ENCODE assay signal across 8 cellular contexts in the genomic region with DNA sequence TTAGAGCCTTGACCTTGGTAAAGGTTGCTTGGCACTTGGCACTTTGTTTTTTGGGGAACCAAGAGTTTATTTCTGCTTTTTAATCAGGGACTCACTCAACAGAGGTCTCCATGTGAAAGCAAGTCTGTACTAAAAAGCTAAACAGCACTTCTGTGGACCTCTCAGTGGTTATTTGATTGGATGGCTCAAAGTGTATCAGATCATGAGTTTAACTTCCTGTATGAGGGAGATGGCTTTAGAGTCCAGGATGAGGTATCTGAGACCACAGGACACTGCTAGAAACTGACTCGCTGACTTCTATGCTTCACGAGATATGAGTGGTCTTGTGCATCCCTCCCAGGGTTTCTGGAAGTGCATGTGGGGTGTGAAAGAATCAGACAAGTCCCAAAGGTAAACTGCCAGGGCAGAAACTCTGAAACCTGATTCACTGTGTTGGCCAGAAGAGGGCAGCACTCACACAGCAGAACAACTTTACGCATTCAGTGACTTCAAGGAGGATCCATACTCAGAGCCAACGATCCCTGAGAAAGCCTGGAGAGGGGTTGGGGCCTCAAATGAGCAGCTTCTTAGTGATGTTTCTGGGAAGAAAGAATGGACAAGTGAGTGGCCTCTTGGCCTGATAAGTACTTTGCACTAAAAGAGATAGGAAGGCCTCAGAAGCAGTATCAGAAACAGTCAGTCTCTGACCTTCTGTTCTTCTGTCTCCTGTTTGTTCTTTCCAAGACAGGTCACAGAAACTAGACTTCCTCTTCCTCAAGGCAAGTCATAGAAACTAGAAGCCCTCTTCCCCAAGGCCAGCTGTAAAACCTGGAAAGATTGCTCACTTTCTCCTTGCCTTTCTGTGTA.
A peak's percentile ranks its signal among the peaks of the same experiment; 100 is the strongest.
DNase-seq lines count a peak whose midpoint lies in the region; ATAC-seq and TF ChIP-seq lines count a peak whose summit lies in the region.

No MANE protein-coding gene starts in this region.

- no peak for TF ChIP-seq POLR2A in heart left ventricle (IDR thresholded peaks at IDR 0.05)

- H3K27me3 Mint-ChIP-seq in activated naive CD8-positive, alpha-beta T cell treated with anti-CD3 and anti-CD28 coated beads, Interleukin-2, amount 10 ng/mL, durations not matched to agents 7 days and 5 days = peaks cover 3% of the 10 kb centered on the region

- H3K9me3 ChIP-seq in heart left ventricle (no peaks in the 10 kb centered on the region), psoas muscle (no peaks in the 10 kb centered on the region)

- no peaks in the 10 kb centered on the region for H3K27me3 ChIP-seq in heart left ventricle
- no peaks in the 10 kb centered on the region for H3K27me3 ChIP-seq in psoas muscle (ENCODE audit: insufficient read depth in 3 of 3, low read length in 2 of 3)

- H3K36me3 ChIP-seq in heart left ventricle = no peaks in the 10 kb centered on the region
- H3K36me3 ChIP-seq in psoas muscle (ENCODE audit: insufficient read depth in 1 of 2, low read depth in 1 of 2) = no peaks in the 10 kb centered on the region

- H3K4me3 Mint-ChIP-seq in activated naive CD8-positive, alpha-beta T cell treated with anti-CD3 and anti-CD28 coated beads, Interleukin-2, amount 10 ng/mL, durations not matched to agents 7 days and 5 days = no peak overlapping the region

- H3K4me1 Mint-ChIP-seq in activated naive CD8-positive, alpha-beta T cell treated with anti-CD3 and anti-CD28 coated beads, Interleukin-2, amount 10 ng/mL, durations not matched to agents 7 days and 5 days = peaks cover 7% of the 10 kb centered on the region

- intact Hi-C loops in heart left ventricle (cut with DNase I) = loop anchor here (1.0 to 10.0 kb wide), 12 partner anchors 47 to 313 kb away; a partner anchor contains a TSS
- intact Hi-C loops in psoas muscle (cut with DNase I) = loop anchor here (1.0 to 10.0 kb wide), 3 partner anchors 215 to 309 kb away; no protein-coding TSS in a partner anchor
- intact Hi-C loops in posterior vena cava (cut with DNase I) = loop anchor here (5.0 kb wide), 2 partner anchors 217 to 477 kb away; a partner anchor contains a TSS

- 2 to 7% (median 6%) methylated on average over 4 of the region's 4 CpGs for WGBS in heart left ventricle, 4 donors
- WGBS in psoas muscle, 3 donors = 6 to 15% (median 9%) methylated on average over 4 of the region's 4 CpGs

- H3K27ac ChIP-seq in heart left ventricle (no peak overlapping the region), psoas muscle (no peak overlapping the region)

- no peak for TF ChIP-seq EP300 in Ishikawa (IDR thresholded peaks at IDR 0.05; ENCODE audit: borderline replicate concordance)

- POLR2A ChIA-PET in activated naive CD8-positive, alpha-beta T cell treated with anti-CD3 and anti-CD28 coated beads, Interleukin-2, amount 10 ng/mL, durations not matched to agents 7 days and 5 days (lab: Charles Lee) = no interaction called here

- H3K9me3 Mint-ChIP-seq in activated naive CD8-positive, alpha-beta T cell treated with anti-CD3 and anti-CD28 coated beads, Interleukin-2, amount 10 ng/mL, durations not matched to agents 7 days and 5 days = no peaks in the 10 kb centered on the region

- DNase-seq in COR-L47 (lab: John Stamatoyannopoulos, UW) = peak; percentile 32
- peak; percentile 40 for DNase-seq in SK-N-DZ (ENCODE audit: low spot score)
- DNase-seq in activated naive CD8-positive, alpha-beta T cell treated with anti-CD3 and anti-CD28 coated beads, Interleukin-2, amount 10 ng/mL, durations not matched to agents 7 days and 5 days = peak; percentile 50
- peak in 4 of 5 donors; percentile 43 to 60 (median 52) for DNase-seq in heart left ventricle
- DNase-seq in psoas muscle = peak; percentile 21 to 53
- DNase-seq in posterior vena cava (ENCODE audit: low spot score) = no peak

- H3K4me3 ChIP-seq in heart left ventricle = no peak overlapping the region
- H3K4me3 ChIP-seq in psoas muscle = no peak overlapping the region

- no peaks in the 10 kb centered on the region for H3K36me3 Mint-ChIP-seq in activated naive CD8-positive, alpha-beta T cell treated with anti-CD3 and anti-CD28 coated beads, Interleukin-2, amount 10 ng/mL, durations not matched to agents 7 days and 5 days

- TF ChIP-seq RAD21 in Ishikawa (IDR thresholded peaks at IDR 0.05; ENCODE audit: low read depth) = peak; percentile 91

- H3K27ac Mint-ChIP-seq in activated naive CD8-positive, alpha-beta T cell treated with anti-CD3 and anti-CD28 coated beads, Interleukin-2, amount 10 ng/mL, durations not matched to agents 7 days and 5 days = no peak overlapping the region

- TF ChIP-seq CTCF in heart left ventricle (IDR thresholded peaks at IDR 0.05) (peak; percentile 63 to 89 (median 80)), psoas muscle (IDR thresholded peaks at IDR 0.05) (peak; percentile 75)

- H3K4me1 ChIP-seq in heart left ventricle (peaks cover 0 to 5% (median 0%) of the 10 kb centered on the region in 12 donors), psoas muscle (no peaks in the 10 kb centered on the region)

- peak; percentile 60 for ATAC-seq in GM19452 (IDR thresholded peaks at IDR 0.05; ENCODE audit: unreplicated experiment)
- ATAC-seq in activated naive CD8-positive, alpha-beta T cell treated with anti-CD3 and anti-CD28 coated beads, Interleukin-2, amount 10 ng/mL, durations not matched to agents 7 days and 5 days (ENCODE audit: low read depth) = peak; percentile 66
- peak; percentile 61 to 83 (median 78) for ATAC-seq in heart left ventricle
- peak; percentile 69 to 86 (median 78) for ATAC-seq in psoas muscle

TF ChIP-seq in Ishikawa, 13 proteins besides CTCF, POLR2A, EP300 and RAD21:
- TF ChIP-seq YY1 (IDR thresholded peaks at IDR 0.05; ENCODE audit: low read depth) (no peak), FOXM1 (IDR thresholded peaks at IDR 0.05; ENCODE audit: borderline replicate concordance, low read depth) (no peak), TAF1 (IDR thresholded peaks at IDR 0.05; ENCODE audit: low read depth) (no peak), TEAD4 (IDR thresholded peaks at IDR 0.05) (no peak), EGR1 (IDR thresholded peaks at IDR 0.05) (no peak), CREB1 (IDR thresholded peaks at IDR 0.05; ENCODE audit: low read depth) (no peak), NFIC (IDR thresholded peaks at IDR 0.05) (no peak), TCF12 (IDR thresholded peaks at IDR 0.05; ENCODE audit: low read depth) (no peak)
- TF ChIP-seq, protein P1, sequence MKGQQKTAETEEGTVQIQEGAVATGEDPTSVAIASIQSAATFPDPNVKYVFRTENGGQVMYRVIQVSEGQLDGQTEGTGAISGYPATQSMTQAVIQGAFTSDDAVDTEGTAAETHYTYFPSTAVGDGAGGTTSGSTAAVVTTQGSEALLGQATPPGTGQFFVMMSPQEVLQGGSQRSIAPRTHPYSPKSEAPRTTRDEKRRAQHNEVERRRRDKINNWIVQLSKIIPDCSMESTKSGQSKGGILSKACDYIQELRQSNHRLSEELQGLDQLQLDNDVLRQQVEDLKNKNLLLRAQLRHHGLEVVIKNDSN (IDR thresholded peaks at IDR 0.05) = no peak
- TF ChIP-seq, protein P2, sequence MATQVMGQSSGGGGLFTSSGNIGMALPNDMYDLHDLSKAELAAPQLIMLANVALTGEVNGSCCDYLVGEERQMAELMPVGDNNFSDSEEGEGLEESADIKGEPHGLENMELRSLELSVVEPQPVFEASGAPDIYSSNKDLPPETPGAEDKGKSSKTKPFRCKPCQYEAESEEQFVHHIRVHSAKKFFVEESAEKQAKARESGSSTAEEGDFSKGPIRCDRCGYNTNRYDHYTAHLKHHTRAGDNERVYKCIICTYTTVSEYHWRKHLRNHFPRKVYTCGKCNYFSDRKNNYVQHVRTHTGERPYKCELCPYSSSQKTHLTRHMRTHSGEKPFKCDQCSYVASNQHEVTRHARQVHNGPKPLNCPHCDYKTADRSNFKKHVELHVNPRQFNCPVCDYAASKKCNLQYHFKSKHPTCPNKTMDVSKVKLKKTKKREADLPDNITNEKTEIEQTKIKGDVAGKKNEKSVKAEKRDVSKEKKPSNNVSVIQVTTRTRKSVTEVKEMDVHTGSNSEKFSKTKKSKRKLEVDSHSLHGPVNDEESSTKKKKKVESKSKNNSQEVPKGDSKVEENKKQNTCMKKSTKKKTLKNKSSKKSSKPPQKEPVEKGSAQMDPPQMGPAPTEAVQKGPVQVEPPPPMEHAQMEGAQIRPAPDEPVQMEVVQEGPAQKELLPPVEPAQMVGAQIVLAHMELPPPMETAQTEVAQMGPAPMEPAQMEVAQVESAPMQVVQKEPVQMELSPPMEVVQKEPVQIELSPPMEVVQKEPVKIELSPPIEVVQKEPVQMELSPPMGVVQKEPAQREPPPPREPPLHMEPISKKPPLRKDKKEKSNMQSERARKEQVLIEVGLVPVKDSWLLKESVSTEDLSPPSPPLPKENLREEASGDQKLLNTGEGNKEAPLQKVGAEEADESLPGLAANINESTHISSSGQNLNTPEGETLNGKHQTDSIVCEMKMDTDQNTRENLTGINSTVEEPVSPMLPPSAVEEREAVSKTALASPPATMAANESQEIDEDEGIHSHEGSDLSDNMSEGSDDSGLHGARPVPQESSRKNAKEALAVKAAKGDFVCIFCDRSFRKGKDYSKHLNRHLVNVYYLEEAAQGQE (IDR thresholded peaks at IDR 0.05; ENCODE audit: low read depth) = no peak
- TF ChIP-seq, protein P3, sequence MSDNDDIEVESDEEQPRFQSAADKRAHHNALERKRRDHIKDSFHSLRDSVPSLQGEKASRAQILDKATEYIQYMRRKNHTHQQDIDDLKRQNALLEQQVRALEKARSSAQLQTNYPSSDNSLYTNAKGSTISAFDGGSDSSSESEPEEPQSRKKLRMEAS (IDR thresholded peaks at IDR 0.05) = no peak
